8 cellular contexts compared by ENCODE assay signal in genomic region chr6:10838794-10839333, GRCh38. TPM values are rescaled to one million over a fixed set of nuclear protein-coding genes. Genes with fewer than 3 reads are reported as not detected.
DNase-seq lines count a peak whose midpoint lies in the region; ATAC-seq and TF ChIP-seq lines count a peak whose summit lies in the region.

No MANE protein-coding gene starts in this region.

- H3K4me1 ChIP-seq in gastroesophageal sphincter (peaks cover 0 to 24% (median 9%) of the 10 kb centered on the region in 3 donors), skeletal muscle tissue (ENCODE audit: control insufficient read depth in 3 of 3, insufficient read depth in 3 of 3, low read length in 3 of 3) (peaks cover 7 to 13% (median 13%) of the 10 kb centered on the region in 3 donors)

- ATAC-seq in HG03139 (IDR thresholded peaks at IDR 0.05; ENCODE audit: unreplicated experiment) (peak; percentile 61), gastroesophageal sphincter (peak; percentile 30)

- TF ChIP-seq EP300 in gastroesophageal sphincter (IDR thresholded peaks at IDR 0.05): no peak

- TF ChIP-seq POLR2A in gastroesophageal sphincter (IDR thresholded peaks at IDR 0.05): no peak

- POLR2A ChIA-PET in BJ (lab: Charles Lee): no interaction called here

- 57 to 63% methylated on average over 8 of the region's 8 CpGs for WGBS in gastroesophageal sphincter (ENCODE audit: low coverage in 1 of 2), 2 donors

- H3K27me3 ChIP-seq in BJ (ENCODE audit: control insufficient read depth, insufficient read depth, low read length) (peaks cover 11% of the 10 kb centered on the region), gastroesophageal sphincter (peaks cover 44% of the 10 kb centered on the region), skeletal muscle tissue (ENCODE audit: control insufficient read depth in 3 of 3, insufficient read depth in 3 of 3, low read length in 3 of 3) (peaks cover 21 to 33% (median 25%) of the 10 kb centered on the region in 3 donors)

- DNase-seq in BJ (ENCODE audit: low read depth) (no peak), GM19238 (ENCODE audit: insufficient read length, low spot score) (peak; percentile 66), LoVo (ENCODE audit: low spot score) (no peak), hippocampal formation (lab: John Stamatoyannopoulos, UW) (no peak)

- H3K9ac ChIP-seq in skeletal muscle tissue (ENCODE audit: low read depth in 1 of 3, low read length in 3 of 3): no peak overlapping the region

- H3K4me3 ChIP-seq in BJ (ENCODE audit: low read depth, low read length): peak overlapping the region; percentile 61; the same call in 1 of the 2 replicates
- peak overlapping the region; percentile 36 to 67 for H3K4me3 ChIP-seq in gastroesophageal sphincter
- peak overlapping the region; percentile 68 to 81 (median 68) for H3K4me3 ChIP-seq in skeletal muscle tissue (ENCODE audit: low read length in 3 of 3)

- CTCF ChIA-PET in BJ (lab: Yijun Ruan, JAX): no interaction called here

- no peak for TF ChIP-seq CTCF in BJ (IDR thresholded peaks at IDR 0.05; ENCODE audit: insufficient read depth, low read depth, low read length)
- no peak for TF ChIP-seq CTCF in VCaP (conservative IDR thresholded peaks at IDR 0.05)
- TF ChIP-seq CTCF in gastroesophageal sphincter (IDR thresholded peaks at IDR 0.05): no peak

- peaks cover 0 to 11% (median 0%) of the 10 kb centered on the region in 3 donors for H3K9me3 ChIP-seq in gastroesophageal sphincter
- H3K9me3 ChIP-seq in skeletal muscle tissue (ENCODE audit: control insufficient read depth in 3 of 3, low read length in 3 of 3): no peaks in the 10 kb centered on the region

- H3K36me3 ChIP-seq in BJ (ENCODE audit: control insufficient read depth, insufficient read depth, low read length): no peaks in the 10 kb centered on the region
- H3K36me3 ChIP-seq in gastroesophageal sphincter: no peaks in the 10 kb centered on the region
- H3K36me3 ChIP-seq in skeletal muscle tissue (ENCODE audit: control insufficient read depth in 3 of 3, insufficient read depth in 3 of 3, low read length in 3 of 3): no peaks in the 10 kb centered on the region

- H3K27ac ChIP-seq in VCaP (peak overlapping the region; percentile 20; the same call in 1 of the 2 replicates), gastroesophageal sphincter (no peak overlapping the region), skeletal muscle tissue (ENCODE audit: low read depth, low read length) (peak overlapping the region; percentile 25)

RNA-seq across cellular contexts. Expression of gene MAK, which starts 0.5 kb away (rescaled TPM):
- not detected in 2 replicates for polyA plus RNA-seq in BJ (2011; rRNA removed)
- polyA minus RNA-seq in BJ (2011; rRNA and poly(A)+ RNA removed): 0.05 TPM in 1 of 2 replicates, not detected in the other
- total RNA-seq in gastroesophageal sphincter: under 1 TPM in 2 of 4 donors, not detected in 2; 0.07 to 0.67 TPM
- total RNA-seq in skeletal muscle tissue: not detected

RNA-seq across cellular contexts. Expression of gene GCM2, which starts 43.0 kb away (rescaled TPM):
- not detected in 2 replicates for polyA plus RNA-seq in BJ (2011; rRNA removed)
- not detected in 2 replicates for polyA minus RNA-seq in BJ (2011; rRNA and poly(A)+ RNA removed)
- total RNA-seq in gastroesophageal sphincter (not detected), skeletal muscle tissue (not detected)

RNA-seq across cellular contexts. Expression of gene SYCP2L, which starts 48.0 kb away (rescaled TPM):
- 0.04 TPM in 1 of 2 replicates, not detected in the other for polyA plus RNA-seq in BJ (2011; rRNA removed)
- 2.0 TPM in 1 of 2 replicates, not detected in the other for polyA minus RNA-seq in BJ (2011; rRNA and poly(A)+ RNA removed)
- total RNA-seq in gastroesophageal sphincter (1 to 10 TPM in 2 of 4 donors, under 1 TPM in 2; 0.40 to 5.7 (median 1.6) TPM), skeletal muscle tissue (1.6 TPM)

Comparison
In these comparisons a context has a peak if more than half of its experiments do, and no peak if none do; other contexts are left out.
1. H3K27ac ChIP-seq: peak in VCaP (single experiment) and skeletal muscle tissue (single experiment); none in gastroesophageal sphincter (0 of 4).
2. Peak in every context shown above with its lines, with median percentiles within 50 percentile points of each other: H3K4me3 ChIP-seq.